Comparison of ENCODE assay signal across 8 cellular contexts in the genomic region with DNA sequence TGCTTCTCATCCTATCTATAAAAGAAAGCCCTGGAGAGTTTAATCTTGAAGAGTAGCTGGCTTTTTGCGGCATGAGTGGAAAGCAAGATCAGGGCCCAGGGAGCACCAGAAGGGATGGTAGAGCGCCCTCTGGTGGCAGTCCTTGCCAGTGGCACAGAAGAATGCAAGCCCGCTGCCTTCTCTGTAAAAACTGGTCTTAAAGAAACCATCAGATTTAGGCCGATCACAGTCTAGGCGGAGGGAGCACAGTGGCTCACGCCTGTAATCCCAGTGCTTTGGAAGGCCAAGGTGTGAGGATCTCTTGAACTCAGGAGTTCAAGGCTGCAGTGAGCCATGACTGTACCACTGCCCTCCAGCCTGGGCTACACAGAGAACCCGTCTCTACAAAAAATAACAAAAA. TPM values are rescaled to one million over a fixed set of nuclear protein-coding genes. Genes with fewer than 3 reads are reported as not detected.
DNase-seq lines count a peak whose midpoint lies in the region; ATAC-seq and TF ChIP-seq lines count a peak whose summit lies in the region.

No MANE protein-coding gene starts in this region.

- TF ChIP-seq CTCF in osteoblast (IDR thresholded peaks at IDR 0.05; ENCODE audit: extremely low read depth, low read depth, low read length) (peak; percentile 99), thoracic aorta (IDR thresholded peaks at IDR 0.05) (peak; percentile 93)

- H3K36me3 ChIP-seq in SJCRH30 (no peaks in the 10 kb centered on the region), osteoblast (ENCODE audit: insufficient read depth, low read length) (no peaks in the 10 kb centered on the region), thoracic aorta (no peaks in the 10 kb centered on the region)

- H3K4me2 ChIP-seq in osteoblast (ENCODE audit: insufficient read depth, low read length): peak overlapping the region; percentile 51

- H3K9me3 ChIP-seq in SJCRH30 (replicated peaks) (no peaks in the 10 kb centered on the region), osteoblast (ENCODE audit: low read depth, low read length) (no peaks in the 10 kb centered on the region), thoracic aorta (no peaks in the 10 kb centered on the region)

- ATAC-seq in GM19395 (IDR thresholded peaks at IDR 0.05; ENCODE audit: unreplicated experiment) (peak; percentile 71), thoracic aorta (ENCODE audit: insufficient number of reproducible peaks, low FRiP score, low read depth) (peak; percentile 55)

- H3K4me1 ChIP-seq in SJCRH30 (no peaks in the 10 kb centered on the region; the same call in 1 of the 2 replicates), osteoblast (ENCODE audit: insufficient read depth, low read length) (peaks cover 20% of the 10 kb centered on the region), thoracic aorta (ENCODE audit: control insufficient read depth in 1 of 2, low read depth in 2 of 2) (no peaks in the 10 kb centered on the region)

- DNase-seq in AML-193 (lab: John Stamatoyannopoulos, UW) (peak; percentile 51), LoVo (ENCODE audit: low spot score) (peak; percentile 85), SJCRH30 (peak; percentile 84 to 92), globus pallidus (ENCODE audit: low spot score) (peak; percentile 53), osteoblast (ENCODE audit: insufficient read length, low spot score, missing footprints) (peak; percentile 90), thoracic aorta (ENCODE audit: low spot score) (peak; percentile 45)
- peak; percentile 93 for DNase-seq in activated effector memory CD4-positive, alpha-beta T cell treated with anti-CD3 and anti-CD28 coated beads, Interleukin-2, amount 50 U/mL, for 16 hours

- H3K27ac ChIP-seq in SJCRH30 (no peak overlapping the region), osteoblast (ENCODE audit: low read depth, low read length) (peak overlapping the region; percentile 55), thoracic aorta (no peak overlapping the region)

- H3K4me3 ChIP-seq in SJCRH30: no peak overlapping the region
- no peak overlapping the region for H3K4me3 ChIP-seq in osteoblast (ENCODE audit: insufficient read depth, low read length)
- H3K4me3 ChIP-seq in thoracic aorta: no peak overlapping the region

- H3K79me2 ChIP-seq in osteoblast (ENCODE audit: insufficient read depth, low read length): no peaks in the 10 kb centered on the region

- peak overlapping the region; percentile 95 for H2AFZ ChIP-seq in osteoblast (ENCODE audit: low read length)

- H4K20me1 ChIP-seq in osteoblast (ENCODE audit: insufficient read depth, low read length): no peaks in the 10 kb centered on the region

- H3K27me3 ChIP-seq in SJCRH30 (no peaks in the 10 kb centered on the region), osteoblast (ENCODE audit: insufficient read depth, low read length) (no peaks in the 10 kb centered on the region), thoracic aorta (replicated peaks; ENCODE audit: insufficient read depth) (no peaks in the 10 kb centered on the region)

RNA-seq across cellular contexts. Expression of gene CPN1, which starts 35.6 kb away (rescaled TPM):
- not detected in 2 replicates for total RNA-seq in SJCRH30 (2014; rRNA removed; shearing (Covaris generic))
- total RNA-seq in osteoblast: not detected in 2 replicates
- total RNA-seq in thoracic aorta: not detected

RNA-seq across cellular contexts. Expression of gene DNMBP, which starts 36.3 kb away (rescaled TPM):
- total RNA-seq in SJCRH30 (2014; rRNA removed; shearing (Covaris generic)): 6.4 and 6.9 TPM in 2 replicates
- total RNA-seq in osteoblast (13.0 and 15.9 TPM in 2 replicates), thoracic aorta (10 to 100 TPM; 17.9 to 34.2 TPM)
